Comparison of ENCODE assay signal across 22 cellular contexts in genomic region chr18:74874351-74874750, GRCh38.
"Had no signal": no experiment of that assay in that cellular context is flagged by ENCODE, and none has a peak within 500 bp of the region (broad histone marks: within the 10 kb centered on the region; RNA-seq: fewer than 3 reads in every experiment).

No MANE protein-coding gene starts in this region.

- ATAC-seq: HepG2, K562 had no signal

- H3K27me3 Mint-ChIP-seq: IgD-negative memory B cell had no signal

- H3K4me3 Mint-ChIP-seq: IgD-negative memory B cell had no signal

- H3K9me3 ChIP-seq: MG63, SK-N-SH had no signal

- H3K9me3 Mint-ChIP-seq: IgD-negative memory B cell had no signal

- H3K9ac ChIP-seq: KMS-11, SK-N-SH had no signal

- H3K4me3 ChIP-seq: K562, MG63 had no signal

- DNase-seq: MG63, NCI-H1092, NCI-H1105 treated with DMSO at 0.1 percent for 48 hours, NCI-H1417 treated with DMSO at 0.1 percent for 48 hours, NCI-H1694 treated with DMSO at 0.1 percent for 48 hours, NCI-H1930, NCI-H2081, NCI-H2171, NCI-H226, NCI-H446, NCI-H510A, NCI-H524 treated with DMSO at 0.1 percent for 48 hours, NCI-H69, NCI-H774, RPMI8226, SIG-M5, SK-N-SH, SW 1271 had no signal

- H3K4me2 ChIP-seq: KMS-11, SK-N-SH had no signal

- H3K27me3 ChIP-seq: MG63 had no signal

- H3K36me3 ChIP-seq: MG63 had no signal

- H3K27ac ChIP-seq: KMS-11 had no signal
